In genomic region chr17:36182176-36183000, GRCh38 we compare ENCODE assay signal across 8 cellular contexts. TPM values are rescaled to one million over a fixed set of nuclear protein-coding genes. Genes with fewer than 3 reads are reported as not detected.
DNase-seq lines count a peak whose midpoint lies in the region; ATAC-seq and TF ChIP-seq lines count a peak whose summit lies in the region.

No MANE protein-coding gene starts in this region.

- H3K9ac ChIP-seq in endodermal cell (ENCODE audit: extremely low read depth, low read length, poor library complexity, severe bottlenecking), result no peak overlapping the region
- H3K9ac ChIP-seq in mucosa of stomach (ENCODE audit: low read length), result peak overlapping the region; percentile 50
- no peak overlapping the region for H3K9ac ChIP-seq in Karpas-422 (ENCODE audit: low read length)

- peak overlapping the region; percentile 72 for H3K4me3 ChIP-seq in endodermal cell (ENCODE audit: low read length)
- peak overlapping the region; percentile 4 for H3K4me3 ChIP-seq in mucosa of stomach (ENCODE audit: low read length)
- peak overlapping the region; percentile 42 to 56 for H3K4me3 ChIP-seq in uterus
- H3K4me3 ChIP-seq in Karpas-422 (ENCODE audit: low read length), result no peak overlapping the region

- no peak for DNase-seq in Right ventricle myocardium inferior (ENCODE audit: missing footprints)
- no peak for DNase-seq in cardiac septum (ENCODE audit: low spot score)
- no peak for DNase-seq in endodermal cell
- peak in 1 of 2 donors; percentile 11 for DNase-seq in uterus
- no peak for DNase-seq in Karpas-422

- H3K9me3 ChIP-seq in endodermal cell (ENCODE audit: control insufficient read depth, low read length) (no peaks in the 10 kb centered on the region), mucosa of stomach (ENCODE audit: control insufficient read depth, low read length) (no peaks in the 10 kb centered on the region), uterus (no peaks in the 10 kb centered on the region), Karpas-422 (ENCODE audit: low read length) (no peaks in the 10 kb centered on the region)

- H2AFZ ChIP-seq in Karpas-422 (ENCODE audit: low read length), result no peak overlapping the region

- no peak overlapping the region for H3K27ac ChIP-seq in endodermal cell (ENCODE audit: low read depth, low read length)
- peak overlapping the region; percentile 20 to 33 for H3K27ac ChIP-seq in uterus
- no peak overlapping the region for H3K27ac ChIP-seq in Karpas-422 (ENCODE audit: low read length)

- H3K36me3 ChIP-seq in endodermal cell (ENCODE audit: control insufficient read depth, insufficient read depth, low read length), result no peaks in the 10 kb centered on the region
- no peaks in the 10 kb centered on the region for H3K36me3 ChIP-seq in mucosa of stomach (ENCODE audit: control insufficient read depth, insufficient read depth, low read length)
- H3K36me3 ChIP-seq in uterus, result no peaks in the 10 kb centered on the region
- H3K36me3 ChIP-seq in Karpas-422 (ENCODE audit: insufficient read depth, low read length), result no peaks in the 10 kb centered on the region

- ATAC-seq in Right ventricle myocardium inferior, result peak; percentile 37
- no peak for ATAC-seq in HG03432 (IDR thresholded peaks at IDR 0.05; ENCODE audit: unreplicated experiment)
- ATAC-seq in HG03135 (IDR thresholded peaks at IDR 0.05; ENCODE audit: unreplicated experiment), result no peak

- peaks cover 16% of the 10 kb centered on the region for H3K27me3 ChIP-seq in endodermal cell (ENCODE audit: control insufficient read depth, insufficient read depth, low read length, poor library complexity, severe bottlenecking)
- peaks cover 18% of the 10 kb centered on the region for H3K27me3 ChIP-seq in mucosa of stomach (ENCODE audit: control insufficient read depth, insufficient read depth, low read length)
- H3K27me3 ChIP-seq in uterus, result peaks cover 0 to 3% of the 10 kb centered on the region in 2 donors
- no peaks in the 10 kb centered on the region for H3K27me3 ChIP-seq in Karpas-422 (ENCODE audit: low read length)

- no peaks in the 10 kb centered on the region for H3K36me3 Mint-ChIP-seq in endodermal cell (ENCODE audit: low read depth)

- 0 out of 2 replicates have a peak, but pooled peaks cover 2% of the 10 kb centered on the region for H4K20me1 ChIP-seq in Karpas-422 (ENCODE audit: insufficient read depth, low read depth, low read length)

- WGBS in endodermal cell (ENCODE audit: insufficient coverage in 1 of 2, insufficient read length in 1 of 2), 2 experiments, result 43 to 72% methylated on average over 15 to 48 of the region's 48 CpGs

- H3K4me1 ChIP-seq in endodermal cell (ENCODE audit: control insufficient read depth, insufficient read depth, low read length), result no peaks in the 10 kb centered on the region
- no peaks in the 10 kb centered on the region for H3K4me1 ChIP-seq in mucosa of stomach (ENCODE audit: control insufficient read depth, insufficient read depth, low read length)
- peaks cover 0 to 6% of the 10 kb centered on the region in 2 donors for H3K4me1 ChIP-seq in uterus
- H3K4me1 ChIP-seq in Karpas-422 (ENCODE audit: low read length), result no peaks in the 10 kb centered on the region

- H3K9me2 ChIP-seq in Karpas-422 (replicated peaks; ENCODE audit: insufficient read depth, low read length), result no peaks in the 10 kb centered on the region

- H3K9me3 Mint-ChIP-seq in endodermal cell, result no peaks in the 10 kb centered on the region

- no peaks in the 10 kb centered on the region for H3K4me1 Mint-ChIP-seq in endodermal cell

- intact Hi-C loops in Right ventricle myocardium inferior (cut with DNase I), result no loop called here
- intact Hi-C loops in cardiac septum (cut with DNase I), result loop anchor here (10.0 kb wide), 1 partner anchor 68 kb away; no protein-coding TSS in a partner anchor
- intact Hi-C loops in uterus (cut with DNase I; ENCODE audit: low total_unique reads), result no loop called here

- no peak for TF ChIP-seq POLR2A in uterus (IDR thresholded peaks at IDR 0.05)

- peak; percentile 27 for TF ChIP-seq CTCF in endodermal cell (conservative IDR thresholded peaks at IDR 0.05)
- TF ChIP-seq CTCF in uterus (IDR thresholded peaks at IDR 0.05), result no peak

- peak overlapping the region; percentile 71 for H3K4me3 Mint-ChIP-seq in endodermal cell

- H3K4me2 ChIP-seq in Karpas-422 (ENCODE audit: low read depth, low read length, poor library complexity, severe bottlenecking), result no peak overlapping the region

- no peak overlapping the region for H3K27ac Mint-ChIP-seq in endodermal cell

- no peaks in the 10 kb centered on the region for H3K79me2 ChIP-seq in Karpas-422 (ENCODE audit: low read length)

- peaks cover 44% of the 10 kb centered on the region for H3K27me3 Mint-ChIP-seq in endodermal cell (ENCODE audit: insufficient read depth)

RNA-seq across cellular contexts. Expression of gene TBC1D3B, which starts 6.0 kb away (rescaled TPM):
- 4.0 TPM for total RNA-seq in Right ventricle myocardium inferior
- 3.3 TPM for total RNA-seq in cardiac septum
- total RNA-seq in endodermal cell, result 10 to 100 TPM; 13.1 to 18.4 TPM
- 2.9 TPM for polyA plus RNA-seq in endodermal cell (2013, experiment 1 of 2)
- 4.7 TPM for polyA plus RNA-seq in endodermal cell (2013, experiment 2 of 2)
- total RNA-seq in uterus, result 10 to 100 TPM in 1 of 4 donors, not detected in 3; 10.9 TPM
- 0.63 and 3.6 TPM in 2 replicates for total RNA-seq in Karpas-422 (2014; rRNA removed; shearing (Covaris generic); ENCODE audit: low replicate concordance)

RNA-seq across cellular contexts. Expression of gene CCL3L1, which starts 14.2 kb away (rescaled TPM):
- total RNA-seq in Right ventricle myocardium inferior, result not detected
- not detected for total RNA-seq in cardiac septum
- 1 to 10 TPM in 1 of 2 donors, under 1 TPM in 1; 0.35 to 2.0 TPM for total RNA-seq in endodermal cell
- not detected for polyA plus RNA-seq in endodermal cell (2013, experiment 1 of 2)
- polyA plus RNA-seq in endodermal cell (2013, experiment 2 of 2), result not detected
- total RNA-seq in uterus, result 1 to 10 TPM in 1 of 4 donors, not detected in 3; 2.3 TPM
- 1.9 and 6.4 TPM in 2 replicates for total RNA-seq in Karpas-422 (2014; rRNA removed; shearing (Covaris generic); ENCODE audit: low replicate concordance)

RNA-seq across cellular contexts. Expression of gene CCL4L2, which starts 28.5 kb away (rescaled TPM):
- total RNA-seq in Right ventricle myocardium inferior (not detected), cardiac septum (not detected), endodermal cell (not detected), uterus (1 to 10 TPM in 1 of 4 donors, not detected in 3; 6.7 TPM)
- polyA plus RNA-seq in endodermal cell (2013, experiment 1 of 2), result not detected
- polyA plus RNA-seq in endodermal cell (2013, experiment 2 of 2), result not detected
- total RNA-seq in Karpas-422 (2014; rRNA removed; shearing (Covaris generic); ENCODE audit: low replicate concordance), result 14.9 and 26.9 TPM in 2 replicates

Comparison
In these comparisons a context has a peak if more than half of its experiments do, and no peak if none do; other contexts are left out.
1. H3K27ac ChIP-seq: peak in uterus (2 of 2); none in endodermal cell (single experiment) and Karpas-422 (single experiment).